Comparison of ENCODE assay signal across 29 cellular contexts in the genomic region with DNA sequence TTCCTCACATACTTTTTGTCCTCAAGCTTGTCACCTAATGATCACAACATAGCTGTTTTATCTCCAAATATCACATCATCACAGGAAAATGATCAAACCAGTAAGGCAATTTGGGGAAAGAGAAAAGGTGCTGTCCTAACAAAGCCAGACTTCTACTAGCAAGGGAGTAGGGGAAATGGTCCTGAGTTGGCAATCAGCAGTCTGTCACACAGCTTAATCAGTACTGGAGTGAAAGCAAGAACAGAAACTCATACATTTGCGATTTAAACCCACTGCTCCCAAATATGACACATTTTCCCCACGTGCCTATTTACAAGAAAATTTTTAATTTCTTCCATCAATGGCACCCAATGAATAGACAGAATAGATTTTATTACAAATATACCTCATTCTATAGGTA.
"Had no signal": no experiment of that assay in that cellular context is flagged by ENCODE, and none has a peak within 500 bp of the region (broad histone marks: within the 10 kb centered on the region; RNA-seq: fewer than 3 reads in every experiment).

No MANE protein-coding gene starts in this region.

- H3K4me1 ChIP-seq: colonic mucosa, esophagus muscularis mucosa, esophagus squamous epithelium, foreskin keratinocyte, gastrocnemius medialis, gastroesophageal sphincter, heart left ventricle, heart right ventricle had no signal

- H3K27ac Mint-ChIP-seq: dendritic cell treated with granulocyte-macrophage colony-stimulating factor and Interleukin-4, amounts not matched to agents 40 ng/mL and 50 ng/mL, for 4 days; effector memory CD8-positive, alpha-beta T cell; endodermal cell had no signal

- H3K4me3 ChIP-seq: colonic mucosa, coronary artery, dorsolateral prefrontal cortex, esophagus muscularis mucosa, esophagus squamous epithelium, gastrocnemius medialis, gastroesophageal sphincter, heart left ventricle, heart right ventricle, hepatocyte had no signal

- H3K4me3 Mint-ChIP-seq: dendritic cell treated with granulocyte-macrophage colony-stimulating factor and Interleukin-4, amounts not matched to agents 40 ng/mL and 50 ng/mL, for 4 days; effector memory CD8-positive, alpha-beta T cell; endodermal cell had no signal

- ATAC-seq: effector memory CD8-positive, alpha-beta T cell; esophagus mucosa; foreskin keratinocyte; gastrocnemius medialis; gastroesophageal sphincter; heart left ventricle; heart right ventricle had no signal

- DNase-seq: colonic mucosa; cortex of kidney; dermis blood vessel endothelial cell; dorsolateral prefrontal cortex; effector CD4-positive, alpha-beta T cell; effector CD8-positive, alpha-beta T cell; effector memory CD4-positive, alpha-beta T cell; effector memory CD8-positive, alpha-beta T cell; endodermal cell; erythroblast; esophagus squamous epithelium; foreskin fibroblast; foreskin keratinocyte; foreskin melanocyte; gastrocnemius medialis; glutamatergic neuron; head of caudate nucleus; heart left ventricle; heart right ventricle had no signal

- H3K27me3 ChIP-seq: colonic mucosa, esophagus muscularis mucosa, esophagus squamous epithelium, foreskin keratinocyte, gastrocnemius medialis, gastroesophageal sphincter, heart left ventricle, heart right ventricle, hepatocyte had no signal

- H3K9me3 ChIP-seq: colonic mucosa, esophagus muscularis mucosa, esophagus squamous epithelium, gastrocnemius medialis, gastroesophageal sphincter, heart left ventricle, heart right ventricle had no signal

- H3K4me2 ChIP-seq: hepatocyte had no signal

- H3K79me2 ChIP-seq: hepatocyte had no signal

- FAIRE-seq: endometrium, endothelial cell of umbilical vein, frontal cortex had no signal

- H3K27me3 Mint-ChIP-seq: dendritic cell treated with granulocyte-macrophage colony-stimulating factor and Interleukin-4, amounts not matched to agents 40 ng/mL and 50 ng/mL, for 4 days; effector memory CD8-positive, alpha-beta T cell had no signal

- H2AFZ ChIP-seq: hepatocyte had no signal

- H3K36me3 ChIP-seq: colonic mucosa, esophagus muscularis mucosa, esophagus squamous epithelium, gastrocnemius medialis, gastroesophageal sphincter, heart left ventricle, heart right ventricle had no signal

- H3K27ac ChIP-seq: colonic mucosa, coronary artery, dorsolateral prefrontal cortex, epithelial cell of prostate, esophagus muscularis mucosa, esophagus squamous epithelium, foreskin keratinocyte, gastrocnemius medialis, gastroesophageal sphincter, heart left ventricle, heart right ventricle, hepatocyte had no signal
